In the genomic region with DNA sequence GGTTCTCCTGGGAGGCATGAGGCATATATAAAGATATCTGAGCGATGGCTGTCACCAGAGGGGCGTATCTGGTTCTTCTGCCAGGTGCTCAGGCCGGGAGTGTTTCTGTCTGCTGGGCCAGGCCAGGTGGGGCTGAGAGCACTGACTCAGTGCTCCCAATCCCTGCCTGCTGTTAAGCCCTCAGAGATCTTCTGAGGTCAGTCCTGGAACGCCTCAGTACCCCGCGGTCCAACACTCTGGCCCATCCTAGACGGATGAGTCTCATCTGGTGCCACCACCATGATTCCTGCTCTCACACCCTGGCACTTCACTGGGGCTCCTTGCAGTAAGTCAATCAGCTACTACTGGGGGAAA, we compare ENCODE assay signal across 1 cellular context.
A peak's percentile ranks its signal among the peaks of the same experiment; 100 is the strongest.
TF ChIP-seq lines count a peak whose summit lies in the region.

No MANE protein-coding gene starts in this region.

TF ChIP-seq in HepG2, 621 proteins besides CTCF, POLR2A, EP300 and RAD21 (continued from another document):
- TF ChIP-seq, protein P1, sequence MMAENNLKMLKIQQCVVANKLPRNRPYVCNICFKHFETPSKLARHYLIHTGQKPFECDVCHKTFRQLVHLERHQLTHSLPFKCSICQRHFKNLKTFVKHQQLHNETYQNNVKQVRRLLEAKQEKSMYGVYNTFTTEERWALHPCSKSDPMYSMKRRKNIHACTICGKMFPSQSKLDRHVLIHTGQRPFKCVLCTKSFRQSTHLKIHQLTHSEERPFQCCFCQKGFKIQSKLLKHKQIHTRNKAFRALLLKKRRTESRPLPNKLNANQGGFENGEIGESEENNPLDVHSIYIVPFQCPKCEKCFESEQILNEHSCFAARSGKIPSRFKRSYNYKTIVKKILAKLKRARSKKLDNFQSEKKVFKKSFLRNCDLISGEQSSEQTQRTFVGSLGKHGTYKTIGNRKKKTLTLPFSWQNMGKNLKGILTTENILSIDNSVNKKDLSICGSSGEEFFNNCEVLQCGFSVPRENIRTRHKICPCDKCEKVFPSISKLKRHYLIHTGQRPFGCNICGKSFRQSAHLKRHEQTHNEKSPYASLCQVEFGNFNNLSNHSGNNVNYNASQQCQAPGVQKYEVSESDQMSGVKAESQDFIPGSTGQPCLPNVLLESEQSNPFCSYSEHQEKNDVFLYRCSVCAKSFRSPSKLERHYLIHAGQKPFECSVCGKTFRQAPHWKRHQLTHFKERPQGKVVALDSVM (CRISPR knock-in tag; IDR thresholded peaks at IDR 0.05) = no peak
- TF ChIP-seq, protein P2, sequence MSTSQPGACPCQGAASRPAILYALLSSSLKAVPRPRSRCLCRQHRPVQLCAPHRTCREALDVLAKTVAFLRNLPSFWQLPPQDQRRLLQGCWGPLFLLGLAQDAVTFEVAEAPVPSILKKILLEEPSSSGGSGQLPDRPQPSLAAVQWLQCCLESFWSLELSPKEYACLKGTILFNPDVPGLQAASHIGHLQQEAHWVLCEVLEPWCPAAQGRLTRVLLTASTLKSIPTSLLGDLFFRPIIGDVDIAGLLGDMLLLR (CRISPR knock-in tag; IDR thresholded peaks at IDR 0.05) = no peak
- TF ChIP-seq ZNF780A (CRISPR knock-in tag; IDR thresholded peaks at IDR 0.05) (0 out of 2 replicates have a peak, but pooled peaks have one; percentile 3), NFE2L2 (IDR thresholded peaks at IDR 0.05; ENCODE audit: low read length) (no peak), HES4 (CRISPR knock-in tag; IDR thresholded peaks at IDR 0.05; ENCODE audit: borderline replicate concordance) (0 out of 2 replicates have a peak, but pooled peaks have one; percentile 41), ZNF607 (CRISPR knock-in tag; IDR thresholded peaks at IDR 0.05; ENCODE audit: borderline replicate concordance) (no peak), MIER2 (CRISPR knock-in tag; IDR thresholded peaks at IDR 0.05) (no peak), GLI4 (CRISPR knock-in tag; IDR thresholded peaks at IDR 0.05; ENCODE audit: borderline replicate concordance) (peak; percentile 64; the same call in 1 of the 2 replicates), ZNF530 (CRISPR knock-in tag; IDR thresholded peaks at IDR 0.05; ENCODE audit: low read depth) (no peak), ZNF44 (CRISPR knock-in tag; IDR thresholded peaks at IDR 0.05) (0 out of 2 replicates have a peak, but pooled peaks have one; percentile 9), ATF1 (CRISPR knock-in tag; IDR thresholded peaks at IDR 0.05) (no peak), MLLT10 (CRISPR knock-in tag; IDR thresholded peaks at IDR 0.05) (no peak)
- TF ChIP-seq, protein P3, sequence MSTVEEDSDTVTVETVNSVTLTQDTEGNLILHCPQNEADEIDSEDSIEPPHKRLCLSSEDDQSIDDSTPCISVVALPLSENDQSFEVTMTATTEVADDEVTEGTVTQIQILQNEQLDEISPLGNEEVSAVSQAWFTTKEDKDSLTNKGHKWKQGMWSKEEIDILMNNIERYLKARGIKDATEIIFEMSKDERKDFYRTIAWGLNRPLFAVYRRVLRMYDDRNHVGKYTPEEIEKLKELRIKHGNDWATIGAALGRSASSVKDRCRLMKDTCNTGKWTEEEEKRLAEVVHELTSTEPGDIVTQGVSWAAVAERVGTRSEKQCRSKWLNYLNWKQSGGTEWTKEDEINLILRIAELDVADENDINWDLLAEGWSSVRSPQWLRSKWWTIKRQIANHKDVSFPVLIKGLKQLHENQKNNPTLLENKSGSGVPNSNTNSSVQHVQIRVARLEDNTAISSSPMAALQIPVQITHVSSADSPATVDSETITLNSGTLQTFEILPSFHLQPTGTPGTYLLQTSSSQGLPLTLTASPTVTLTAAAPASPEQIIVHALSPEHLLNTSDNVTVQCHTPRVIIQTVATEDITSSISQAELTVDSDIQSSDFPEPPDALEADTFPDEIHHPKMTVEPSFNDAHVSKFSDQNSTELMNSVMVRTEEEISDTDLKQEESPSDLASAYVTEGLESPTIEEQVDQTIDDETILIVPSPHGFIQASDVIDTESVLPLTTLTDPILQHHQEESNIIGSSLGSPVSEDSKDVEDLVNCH (CRISPR knock-in tag; IDR thresholded peaks at IDR 0.05) = 0 out of 2 replicates have a peak, but pooled peaks have one; percentile 1
- TF ChIP-seq, protein P4, sequence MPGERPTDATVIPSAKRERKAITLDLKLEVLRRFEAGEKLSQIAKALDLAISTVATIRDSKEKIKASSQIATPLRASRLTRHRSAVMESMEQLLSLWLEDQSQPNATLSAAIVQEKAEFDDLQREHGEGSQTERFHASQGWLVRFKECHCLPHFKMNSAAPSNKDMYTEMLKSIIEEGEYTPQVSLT (CRISPR knock-in tag; IDR thresholded peaks at IDR 0.05; ENCODE audit: borderline replicate concordance, low read depth) = 0 out of 2 replicates have a peak, but pooled peaks have one; percentile 21
- TF ChIP-seq, protein P5, sequence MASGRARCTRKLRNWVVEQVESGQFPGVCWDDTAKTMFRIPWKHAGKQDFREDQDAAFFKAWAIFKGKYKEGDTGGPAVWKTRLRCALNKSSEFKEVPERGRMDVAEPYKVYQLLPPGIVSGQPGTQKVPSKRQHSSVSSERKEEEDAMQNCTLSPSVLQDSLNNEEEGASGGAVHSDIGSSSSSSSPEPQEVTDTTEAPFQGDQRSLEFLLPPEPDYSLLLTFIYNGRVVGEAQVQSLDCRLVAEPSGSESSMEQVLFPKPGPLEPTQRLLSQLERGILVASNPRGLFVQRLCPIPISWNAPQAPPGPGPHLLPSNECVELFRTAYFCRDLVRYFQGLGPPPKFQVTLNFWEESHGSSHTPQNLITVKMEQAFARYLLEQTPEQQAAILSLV (CRISPR knock-in tag; IDR thresholded peaks at IDR 0.05; ENCODE audit: borderline replicate concordance) = no peak; the same call in 1 of the 2 replicates
